ENCODE assay signal across 8 cellular contexts in the genomic region with DNA sequence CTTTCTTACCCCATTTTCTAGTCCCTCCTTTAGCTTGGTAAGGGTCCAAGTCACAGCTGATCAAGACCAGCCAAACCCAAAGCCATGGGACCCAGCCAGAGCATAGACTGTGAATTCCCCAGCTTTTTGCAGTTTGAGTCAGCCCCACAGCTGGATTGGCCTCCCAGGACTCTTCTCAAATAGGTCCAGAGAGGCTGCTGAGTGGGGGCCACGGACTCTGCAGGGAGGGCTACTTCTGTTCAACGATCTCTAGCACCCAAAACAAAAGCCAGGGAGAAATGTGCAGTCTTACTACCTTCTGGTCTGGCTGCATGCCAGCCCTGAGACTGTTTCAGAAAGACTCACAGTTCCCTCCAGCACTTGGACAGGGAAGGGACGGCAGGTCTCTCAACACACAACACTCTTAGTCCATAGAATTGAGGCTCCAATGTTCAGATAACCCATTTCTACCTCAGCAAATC. TPM values are rescaled to one million over a fixed set of nuclear protein-coding genes. Genes with fewer than 3 reads are reported as not detected.
A peak's percentile ranks its signal among the peaks of the same experiment; 100 is the strongest.
DNase-seq lines count a peak whose midpoint lies in the region; ATAC-seq and TF ChIP-seq lines count a peak whose summit lies in the region.

No MANE protein-coding gene starts in this region.

- peaks cover 7% of the 10 kb centered on the region for H3K27me3 ChIP-seq in kidney epithelial cell (ENCODE audit: control insufficient read depth, insufficient read depth, low read length)

- CTCF ChIA-PET in activated CD8-positive, alpha-beta memory T cell treated with anti-CD3 and anti-CD28 coated beads, Interleukin-2, amount 10 ng/mL, durations not matched to agents 7 days and 5 days (lab: Charles Lee): interaction anchor here (0.6 to 3.5 kb wide), 5 partner anchors 9 to 48 kb away, joined by 3 to 29 read pairs (median 5); no protein-coding TSS in a partner anchor

- H3K4me3 Mint-ChIP-seq in activated CD8-positive, alpha-beta memory T cell treated with anti-CD3 and anti-CD28 coated beads, Interleukin-2, amount 10 ng/mL, durations not matched to agents 7 days and 5 days: peak overlapping the region; percentile 85

- DNase-seq in AML-193 (lab: John Stamatoyannopoulos, UW): peak; percentile 41 to 44
- peak; percentile 54 for DNase-seq in activated CD8-positive, alpha-beta memory T cell treated with anti-CD3 and anti-CD28 coated beads, Interleukin-2, amount 10 ng/mL, durations not matched to agents 7 days and 5 days
- peak; percentile 18 for DNase-seq in kidney epithelial cell (ENCODE audit: low read depth)
- no peak for DNase-seq in NCI-H510A treated with DMSO at 0.1 percent for 48 hours (lab: John Stamatoyannopoulos, UW)
- no peak for DNase-seq in amygdala (lab: John Stamatoyannopoulos, UW)

- no peak overlapping the region for H3K4me3 ChIP-seq in kidney epithelial cell (ENCODE audit: low read depth, low read length)

- H3K36me3 Mint-ChIP-seq in activated CD8-positive, alpha-beta memory T cell treated with anti-CD3 and anti-CD28 coated beads, Interleukin-2, amount 10 ng/mL, durations not matched to agents 7 days and 5 days: peaks cover 20% of the 10 kb centered on the region

- H3K9me3 Mint-ChIP-seq in activated CD8-positive, alpha-beta memory T cell treated with anti-CD3 and anti-CD28 coated beads, Interleukin-2, amount 10 ng/mL, durations not matched to agents 7 days and 5 days (ENCODE audit: low read depth): no peaks in the 10 kb centered on the region

- no peaks in the 10 kb centered on the region for H3K36me3 ChIP-seq in kidney epithelial cell (ENCODE audit: control insufficient read depth, insufficient read depth, low read length)

- peak; percentile 26 for ATAC-seq in GM21529 (IDR thresholded peaks at IDR 0.05; ENCODE audit: unreplicated experiment)
- no peak for ATAC-seq in activated CD8-positive, alpha-beta memory T cell treated with anti-CD3 and anti-CD28 coated beads, Interleukin-2, amount 10 ng/mL, durations not matched to agents 7 days and 5 days
- no peak for ATAC-seq in GM21367 (IDR thresholded peaks at IDR 0.05; ENCODE audit: unreplicated experiment)
- no peak for ATAC-seq in HG02571 (IDR thresholded peaks at IDR 0.05; ENCODE audit: unreplicated experiment)

- H3K4me1 Mint-ChIP-seq in activated CD8-positive, alpha-beta memory T cell treated with anti-CD3 and anti-CD28 coated beads, Interleukin-2, amount 10 ng/mL, durations not matched to agents 7 days and 5 days: peaks cover 57% of the 10 kb centered on the region

- peaks cover 28% of the 10 kb centered on the region for H3K27me3 Mint-ChIP-seq in activated CD8-positive, alpha-beta memory T cell treated with anti-CD3 and anti-CD28 coated beads, Interleukin-2, amount 10 ng/mL, durations not matched to agents 7 days and 5 days

- H3K27ac Mint-ChIP-seq in activated CD8-positive, alpha-beta memory T cell treated with anti-CD3 and anti-CD28 coated beads, Interleukin-2, amount 10 ng/mL, durations not matched to agents 7 days and 5 days: peak overlapping the region; percentile 86

- no peak for TF ChIP-seq CTCF in kidney epithelial cell (IDR thresholded peaks at IDR 0.05; ENCODE audit: insufficient read depth, low read length, poor library complexity, severe bottlenecking)

RNA-seq across cellular contexts. Expression of a gene that starts 1.6 kb away (rescaled TPM):
- 10 to 100 TPM; 34.9 to 69.8 TPM for total RNA-seq in activated CD8-positive, alpha-beta memory T cell treated with anti-CD3 and anti-CD28 coated beads, Interleukin-2, amount 10 ng/mL, durations not matched to agents 7 days and 5 days
- 21.9 and 25.6 TPM in 2 replicates for total RNA-seq in kidney epithelial cell

Comparison
In these comparisons a context has a peak if more than half of its experiments do, and no peak if none do; other contexts are left out.
1. DNase-seq: peak in AML-193 (2 of 2), activated CD8-positive, alpha-beta memory T cell treated with anti-CD3 and anti-CD28 coated beads, Interleukin-2, amount 10 ng/mL, durations not matched to agents 7 days and 5 days (single experiment) and kidney epithelial cell (single experiment); none in NCI-H510A treated with DMSO at 0.1 percent for 48 hours (single experiment) and amygdala (0 of 56).